16 cellular contexts compared by ENCODE assay signal in genomic region chr11:130508913-130509312, GRCh38.
DNase-seq lines count a peak whose midpoint lies in the region; ATAC-seq, FAIRE-seq and TF ChIP-seq lines count a peak whose summit lies in the region.
"Had no signal": no experiment of that assay in that cellular context is flagged by ENCODE, and none has a peak within 500 bp of the region (broad histone marks: within the 10 kb centered on the region; RNA-seq: fewer than 3 reads in every experiment).

No MANE protein-coding gene starts in this region.

- H3K9me3 Mint-ChIP-seq in nephron (peaks cover 45% of the 10 kb centered on the region), Calu3 (ENCODE audit: low read depth, unreplicated experiment) (peaks cover 9% of the 10 kb centered on the region)

- no peak for ATAC-seq in HG03342 (IDR thresholded peaks at IDR 0.05; ENCODE audit: unreplicated experiment)
- ATAC-seq: GM12878, HCT116, HepG2 had no signal

- peaks cover 40% of the 10 kb centered on the region for H3K9me3 ChIP-seq in HUES6 (ENCODE audit: control insufficient read depth, insufficient read depth, low read depth, low read length)
- peaks cover 20% of the 10 kb centered on the region for H3K9me3 ChIP-seq in WERI-Rb-1 (ENCODE audit: severe bottlenecking)

- 0 out of 2 replicates have a peak, but pooled peaks cover 4% of the 10 kb centered on the region for H3K4me1 ChIP-seq in HUES6 (ENCODE audit: control insufficient read depth, insufficient read depth, low read length)

- FAIRE-seq in HTR-8/SVneo (lab: Jason Lieb, UNC) (no peak), H54 (lab: Jason Lieb, UNC) (no peak)
- FAIRE-seq: A204.1, GM12878, HepG2 had no signal

- peak; percentile 85 for DNase-seq in WERI-Rb-1
- no peak for DNase-seq in HTR-8/SVneo (ENCODE audit: insufficient read length, low spot score)
- no peak for DNase-seq in H54 (ENCODE audit: insufficient read length, low spot score)
- no peak for DNase-seq in Calu3
- DNase-seq: C1 segment of cervical spinal cord; CD4-positive, alpha-beta T cell; DMS79; GOT3 had no signal

- H3K36me3 Mint-ChIP-seq in nephron (ENCODE audit: low read depth) = peaks cover 28% of the 10 kb centered on the region
- H3K36me3 Mint-ChIP-seq in Calu3 (ENCODE audit: insufficient read depth, unreplicated experiment) = no peaks in the 10 kb centered on the region

- H3K4me3 ChIP-seq in HUES6 (ENCODE audit: low read depth, low read length) (no peak overlapping the region), WERI-Rb-1 (ENCODE audit: low read depth, low read length) (no peak overlapping the region)
- H3K4me3 ChIP-seq: GM12878 had no signal

- CTCF ChIA-PET in Calu3 (lab: Charles Lee) = no interaction called here

- H3K36me3 ChIP-seq in HUES6 (ENCODE audit: control insufficient read depth, insufficient read depth, low read length) = no peaks in the 10 kb centered on the region
- H3K36me3 ChIP-seq in WERI-Rb-1 = no peaks in the 10 kb centered on the region

- H3K27ac Mint-ChIP-seq in nephron = peak overlapping the region; percentile 8 to 64 (median 41)
- no peak overlapping the region for H3K27ac Mint-ChIP-seq in Calu3 (ENCODE audit: unreplicated experiment)
- H3K27ac Mint-ChIP-seq: B cell; CD4-positive, alpha-beta T cell had no signal

- H3K4me1 Mint-ChIP-seq in nephron (peaks cover 31% of the 10 kb centered on the region), Calu3 (ENCODE audit: low read depth, unreplicated experiment) (no peaks in the 10 kb centered on the region)
- H3K4me1 Mint-ChIP-seq: B cell had no signal

- no peaks in the 10 kb centered on the region for H3K27me3 ChIP-seq in HUES6 (ENCODE audit: control insufficient read depth, insufficient read depth, low read length)
- no peaks in the 10 kb centered on the region for H3K27me3 ChIP-seq in WERI-Rb-1 (ENCODE audit: insufficient read depth, low read depth, severe bottlenecking)

- TF ChIP-seq CTCF in WERI-Rb-1 (IDR thresholded peaks at IDR 0.05; ENCODE audit: low read depth, low read length) (no peak), nephron (IDR thresholded peaks at IDR 0.05; ENCODE audit: unreplicated experiment in 3 of 3) (no peak), Calu3 (IDR thresholded peaks at IDR 0.05; ENCODE audit: unreplicated experiment) (no peak)

- intact Hi-C loops in Calu3 (cut with micrococcal nuclease; ENCODE audit: unreplicated experiment) = no loop called here

- no peaks in the 10 kb centered on the region for H3K27me3 Mint-ChIP-seq in nephron (ENCODE audit: low read depth)
- H3K27me3 Mint-ChIP-seq in Calu3 (ENCODE audit: unreplicated experiment) = no peaks in the 10 kb centered on the region

- H3K4me3 Mint-ChIP-seq in nephron (no peak overlapping the region), Calu3 (ENCODE audit: low read depth, unreplicated experiment) (no peak overlapping the region)
- H3K4me3 Mint-ChIP-seq: B cell; CD4-positive, alpha-beta T cell had no signal

- H3K27ac ChIP-seq in HUES6 (ENCODE audit: low read depth, low read length) (no peak overlapping the region), WERI-Rb-1 (peak overlapping the region; percentile 20)

- H3K9ac ChIP-seq in HUES6 (ENCODE audit: low read length) = peak overlapping the region; percentile 17

- no TSS peak for BruUV-seq in Calu3 (replicated peaks; lab: Mats Ljungman, UMichigan)

- TF ChIP-seq POLR2A in H54 (IDR thresholded peaks at IDR 0.05; ENCODE audit: low read depth, low read length) = no peak
